In the genomic region with DNA sequence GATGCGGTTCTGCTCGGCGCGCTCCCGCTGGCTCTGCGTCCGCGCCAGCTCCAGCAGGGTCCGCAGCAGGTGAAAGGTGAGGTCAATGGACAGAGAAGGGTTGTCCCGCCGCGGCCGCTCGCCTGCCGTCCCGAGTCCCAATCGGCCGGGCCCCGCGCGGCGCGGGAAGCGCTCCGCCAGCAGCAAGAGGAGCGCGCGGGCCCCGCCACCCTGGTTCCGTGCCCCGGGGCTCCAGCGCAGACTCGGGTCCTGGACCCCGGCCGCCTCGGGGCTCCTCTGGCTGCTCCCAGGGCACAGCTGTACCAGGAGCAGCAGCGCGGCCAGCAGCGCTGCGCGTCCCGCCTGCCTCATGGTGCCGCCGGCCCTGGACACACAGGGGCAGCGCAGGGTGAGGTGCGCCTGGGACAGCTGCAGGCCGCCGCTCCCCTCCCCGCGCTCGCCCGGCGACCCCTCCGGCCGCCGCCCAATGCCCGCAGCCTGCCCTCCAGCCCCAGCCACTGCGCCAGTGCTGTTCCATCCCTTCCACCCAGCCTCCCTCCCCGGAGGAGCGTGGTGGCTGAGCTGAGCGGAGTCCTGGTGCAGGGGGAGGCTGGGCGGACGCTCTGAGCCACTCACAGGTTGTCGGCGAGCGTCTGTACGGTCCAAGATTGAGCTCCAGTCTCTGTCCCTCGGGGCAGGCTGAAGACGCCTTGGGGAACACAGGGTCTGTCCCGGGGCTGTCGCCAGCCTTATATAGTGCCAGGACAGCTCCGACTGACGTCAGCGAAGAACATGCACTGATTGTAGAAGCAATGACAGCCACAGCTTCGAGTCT, we compare ENCODE assay signal across 11 cellular contexts. TPM values are rescaled to one million over a fixed set of nuclear protein-coding genes. Genes with fewer than 3 reads are reported as not detected.
DNase-seq lines count a peak whose midpoint lies in the region; ATAC-seq and TF ChIP-seq lines count a peak whose summit lies in the region.
"Had no signal": no experiment of that assay in that cellular context is flagged by ENCODE, and none has a peak within 500 bp of the region (broad histone marks: within the 10 kb centered on the region; RNA-seq: fewer than 3 reads in every experiment).

No MANE protein-coding gene starts in this region.

- H3K36me3 ChIP-seq in osteoblast (ENCODE audit: insufficient read depth, low read length) (peaks cover 17% of the 10 kb centered on the region), brain microvascular endothelial cell (replicated peaks) (peaks cover 3% of the 10 kb centered on the region)
- H3K36me3 ChIP-seq: MG63 had no signal

- peaks cover 44% of the 10 kb centered on the region for H3K27me3 ChIP-seq in osteoblast (ENCODE audit: insufficient read depth, low read length)
- peaks cover 37% of the 10 kb centered on the region for H3K27me3 ChIP-seq in brain microvascular endothelial cell (replicated peaks)

- H4K20me1 ChIP-seq in osteoblast (ENCODE audit: insufficient read depth, low read length) = peaks cover 27% of the 10 kb centered on the region

- peak; percentile 10 for DNase-seq in NCI-H2227 treated with DMSO at 0.1 percent for 48 hours (lab: John Stamatoyannopoulos, UW)
- DNase-seq in osteoblast (ENCODE audit: insufficient read length, low spot score, missing footprints) = peak; percentile 69
- no peak for DNase-seq in NCI-H524 treated with DMSO at 0.1 percent for 48 hours (lab: John Stamatoyannopoulos, UW)
- DNase-seq in NCI-H1048 (lab: John Stamatoyannopoulos, UW) = no peak
- no peak for DNase-seq in brain microvascular endothelial cell
- DNase-seq: DMS79; MG63; naive thymus-derived CD8-positive, alpha-beta T cell; stimulated activated CD4-positive, alpha-beta T cell treated with anti-CD3 and anti-CD28 coated beads, Interleukin-1b, Interleukin-23, amount 100 ng/mL, for 48 hours; T-helper 9 cell had no signal

- H3K4me2 ChIP-seq in osteoblast (ENCODE audit: insufficient read depth, low read length) = no peak overlapping the region

- H3K27ac ChIP-seq in osteoblast (ENCODE audit: low read depth, low read length) = no peak overlapping the region
- no peak overlapping the region for H3K27ac ChIP-seq in brain microvascular endothelial cell

- no peak overlapping the region for H3K4me3 ChIP-seq in osteoblast (ENCODE audit: insufficient read depth, low read length)
- H3K4me3 ChIP-seq in brain microvascular endothelial cell (ENCODE audit: low read depth, low read length) = no peak overlapping the region
- H3K4me3 ChIP-seq: MG63 had no signal

- no peak overlapping the region for H2AFZ ChIP-seq in osteoblast (ENCODE audit: low read length)

- TF ChIP-seq CTCF in osteoblast (IDR thresholded peaks at IDR 0.05; ENCODE audit: extremely low read depth, low read depth, low read length) = no peak
- TF ChIP-seq CTCF in brain microvascular endothelial cell (IDR thresholded peaks at IDR 0.05; ENCODE audit: low read depth, low read length, missing control alignments) = no peak

- peak; percentile 17 for ATAC-seq in esophagus mucosa

- no peaks in the 10 kb centered on the region for H3K4me1 ChIP-seq in osteoblast (ENCODE audit: insufficient read depth, low read length)

- in situ Hi-C loops in brain microvascular endothelial cell (cut with HindIII; ENCODE audit: low pct_ligation_motif_present, low sequenced_read_pairs) = no loop called here

- H3K79me2 ChIP-seq in osteoblast (ENCODE audit: insufficient read depth, low read length) = no peaks in the 10 kb centered on the region

- no peaks in the 10 kb centered on the region for H3K9me3 ChIP-seq in osteoblast (ENCODE audit: low read depth, low read length)

RNA-seq across cellular contexts. Expression of gene UCN, which starts 0.5 kb away (rescaled TPM):
- total RNA-seq in esophagus mucosa (0.56 TPM), osteoblast (0.36 and 1.2 TPM in 2 replicates)

RNA-seq across cellular contexts. Expression of gene MPV17, which starts 15.1 kb away (rescaled TPM):
- total RNA-seq in esophagus mucosa (42.7 TPM), osteoblast (98.8 and 112 TPM in 2 replicates)

RNA-seq across cellular contexts. Expression of gene TRIM54, which starts 25.5 kb away (rescaled TPM):
- total RNA-seq in esophagus mucosa (0.16 TPM), osteoblast (not detected in 2 replicates)

RNA-seq across cellular contexts. Expression of gene DNAJC5G, which starts 32.5 kb away (rescaled TPM):
- total RNA-seq in esophagus mucosa = not detected
- not detected in 2 replicates for total RNA-seq in osteoblast
- total RNA-seq: naive thymus-derived CD8-positive, alpha-beta T cell had no signal

RNA-seq across cellular contexts. Expression of gene SLC30A3, which starts 44.9 kb away (rescaled TPM):
- not detected for total RNA-seq in esophagus mucosa
- under 0.01 and 0.88 TPM in 2 replicates for total RNA-seq in osteoblast
- total RNA-seq: naive thymus-derived CD8-positive, alpha-beta T cell had no signal

Comparison
In these comparisons a context has a peak if more than half of its experiments do, and no peak if none do; other contexts are left out.
1. DNase-seq: peak in NCI-H2227 treated with DMSO at 0.1 percent for 48 hours (single experiment) and osteoblast (single experiment); none in NCI-H524 treated with DMSO at 0.1 percent for 48 hours (single experiment), NCI-H1048 (single experiment) and brain microvascular endothelial cell (single experiment).